10 cellular contexts compared by ENCODE assay signal in the genomic region with DNA sequence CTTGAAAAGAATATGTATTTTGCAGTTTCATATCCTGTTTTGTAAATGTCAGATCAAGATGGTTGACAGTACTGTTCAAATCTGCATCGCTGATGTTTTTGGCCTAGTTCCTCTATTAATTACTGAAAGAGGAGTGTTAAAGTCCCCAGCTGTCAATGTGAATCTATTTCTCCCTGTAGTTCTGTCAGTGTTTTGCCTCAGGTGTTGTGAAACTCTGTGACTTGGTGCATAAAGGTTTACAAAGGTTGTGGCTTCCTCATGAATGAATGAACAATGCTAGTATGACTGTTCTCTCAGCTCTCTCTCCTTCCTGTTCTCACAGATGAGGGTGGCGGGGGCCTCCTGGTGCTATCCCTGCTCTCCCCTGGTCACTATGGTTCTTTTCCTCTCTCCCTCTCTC.
DNase-seq lines count a peak whose midpoint lies in the region; ATAC-seq and TF ChIP-seq lines count a peak whose summit lies in the region.
"Had no signal": no experiment of that assay in that cellular context is flagged by ENCODE, and none has a peak within 500 bp of the region (broad histone marks: within the 10 kb centered on the region; RNA-seq: fewer than 3 reads in every experiment).

No MANE protein-coding gene starts in this region.

- DNase-seq in activated CD8-positive, alpha-beta memory T cell treated with anti-CD3 and anti-CD28 coated beads, Interleukin-2, amount 10 ng/mL, durations not matched to agents 7 days and 5 days: peak; percentile 63
- DNase-seq in activated CD8-positive, alpha-beta memory T cell treated with anti-CD3 and anti-CD28 coated beads, Interleukin-2, amount 50 U/mL, for 48 hours: no peak
- peak; percentile 42 for DNase-seq in activated CD4-positive, alpha-beta memory T cell treated with anti-CD3 and anti-CD28 coated beads, Interleukin-2, amount 10 ng/mL, durations not matched to agents 7 days and 5 days
- DNase-seq in stimulated activated CD8-positive, alpha-beta memory T cell treated with anti-CD3 and anti-CD28 coated beads, Interleukin-7, amount 100 ng/mL, for 48 hours (ENCODE audit: extremely low read depth in 1 of 2, low read depth in 1 of 2): peak; percentile 6 to 29
- DNase-seq in lower lobe of right lung (no peak), osteocyte (ENCODE audit: extremely low spot score, unreplicated experiment) (no peak), testis (no peak)
- DNase-seq: Kasumi-1 had no signal

- H3K9me3 ChIP-seq in lower lobe of right lung: no peaks in the 10 kb centered on the region
- no peaks in the 10 kb centered on the region for H3K9me3 ChIP-seq in testis

- H3K4me1 ChIP-seq in lower lobe of right lung (no peaks in the 10 kb centered on the region), testis (no peaks in the 10 kb centered on the region)

- no peak overlapping the region for H3K27ac ChIP-seq in lower lobe of right lung
- no peak overlapping the region for H3K27ac ChIP-seq in testis

- H3K27ac Mint-ChIP-seq in activated CD8-positive, alpha-beta memory T cell treated with anti-CD3 and anti-CD28 coated beads, Interleukin-2, amount 10 ng/mL, durations not matched to agents 7 days and 5 days: peak overlapping the region; percentile 76
- peak overlapping the region; percentile 58 for H3K27ac Mint-ChIP-seq in activated CD4-positive, alpha-beta memory T cell treated with anti-CD3 and anti-CD28 coated beads, Interleukin-2, amount 10 ng/mL, durations not matched to agents 7 days and 5 days
- H3K27ac Mint-ChIP-seq in osteocyte (ENCODE audit: unreplicated experiment): no peak overlapping the region

- WGBS in testis, 2 donors: 87 to 97% methylated on average over 2 of the region's 2 CpGs

- H3K36me3 Mint-ChIP-seq in activated CD8-positive, alpha-beta memory T cell treated with anti-CD3 and anti-CD28 coated beads, Interleukin-2, amount 10 ng/mL, durations not matched to agents 7 days and 5 days: peaks cover 53% of the 10 kb centered on the region
- H3K36me3 Mint-ChIP-seq in activated CD4-positive, alpha-beta memory T cell treated with anti-CD3 and anti-CD28 coated beads, Interleukin-2, amount 10 ng/mL, durations not matched to agents 7 days and 5 days (ENCODE audit: low read depth): peaks cover 67% of the 10 kb centered on the region
- peaks cover 56% of the 10 kb centered on the region for H3K36me3 Mint-ChIP-seq in osteocyte (ENCODE audit: unreplicated experiment)

- H3K36me3 ChIP-seq in lower lobe of right lung: peaks cover 82% of the 10 kb centered on the region
- H3K36me3 ChIP-seq in testis (ENCODE audit: low read depth, missing control alignments): no peaks in the 10 kb centered on the region

- ATAC-seq in activated CD8-positive, alpha-beta memory T cell treated with anti-CD3 and anti-CD28 coated beads, Interleukin-2, amount 10 ng/mL, durations not matched to agents 7 days and 5 days: peak; percentile 85
- peak; percentile 98 for ATAC-seq in HG03066 (IDR thresholded peaks at IDR 0.05; ENCODE audit: low read depth, unreplicated experiment)
- no peak for ATAC-seq in lower lobe of right lung

- no peaks in the 10 kb centered on the region for H3K27me3 ChIP-seq in lower lobe of right lung (ENCODE audit: low read depth)
- no peaks in the 10 kb centered on the region for H3K27me3 ChIP-seq in testis

- POLR2A ChIA-PET in activated CD4-positive, alpha-beta memory T cell treated with anti-CD3 and anti-CD28 coated beads, Interleukin-2, amount 10 ng/mL, durations not matched to agents 7 days and 5 days (lab: Charles Lee): interaction anchor here (1.1 to 1.5 kb wide), 4 partner anchors 11 to 193 kb away, joined by 3 to 6 read pairs (median 4); partner anchors contain the start of genes CLN5 and MYCBP2

- CTCF ChIA-PET in activated CD8-positive, alpha-beta memory T cell treated with anti-CD3 and anti-CD28 coated beads, Interleukin-2, amount 10 ng/mL, durations not matched to agents 7 days and 5 days (lab: Charles Lee): interaction anchor here (0.9 kb wide), 1 partner anchor 64 kb away, joined by 3 read pairs; no protein-coding TSS in a partner anchor
- CTCF ChIA-PET in activated CD4-positive, alpha-beta memory T cell treated with anti-CD3 and anti-CD28 coated beads, Interleukin-2, amount 10 ng/mL, durations not matched to agents 7 days and 5 days (lab: Charles Lee): interaction anchor here (2.2 kb wide), 1 partner anchor 294 kb away, joined by 6 read pairs; no protein-coding TSS in a partner anchor

- no peak overlapping the region for H3K4me3 Mint-ChIP-seq in activated CD8-positive, alpha-beta memory T cell treated with anti-CD3 and anti-CD28 coated beads, Interleukin-2, amount 10 ng/mL, durations not matched to agents 7 days and 5 days
- H3K4me3 Mint-ChIP-seq in activated CD4-positive, alpha-beta memory T cell treated with anti-CD3 and anti-CD28 coated beads, Interleukin-2, amount 10 ng/mL, durations not matched to agents 7 days and 5 days: no peak overlapping the region
- no peak overlapping the region for H3K4me3 Mint-ChIP-seq in osteocyte (ENCODE audit: unreplicated experiment)
- H3K4me3 Mint-ChIP-seq: brain had no signal

- no peaks in the 10 kb centered on the region for H3K9me3 Mint-ChIP-seq in activated CD8-positive, alpha-beta memory T cell treated with anti-CD3 and anti-CD28 coated beads, Interleukin-2, amount 10 ng/mL, durations not matched to agents 7 days and 5 days (ENCODE audit: low read depth)
- no peaks in the 10 kb centered on the region for H3K9me3 Mint-ChIP-seq in activated CD4-positive, alpha-beta memory T cell treated with anti-CD3 and anti-CD28 coated beads, Interleukin-2, amount 10 ng/mL, durations not matched to agents 7 days and 5 days
- H3K9me3 Mint-ChIP-seq in osteocyte (ENCODE audit: unreplicated experiment): peaks cover 4% of the 10 kb centered on the region
- H3K9me3 Mint-ChIP-seq: brain had no signal

- intact Hi-C loops in lower lobe of right lung (cut with DNase I): no loop called here
- intact Hi-C loops in testis (cut with DNase I; ENCODE audit: low total_unique reads): no loop called here

- H3K4me1 Mint-ChIP-seq in activated CD8-positive, alpha-beta memory T cell treated with anti-CD3 and anti-CD28 coated beads, Interleukin-2, amount 10 ng/mL, durations not matched to agents 7 days and 5 days: peaks cover 18% of the 10 kb centered on the region
- H3K4me1 Mint-ChIP-seq in activated CD4-positive, alpha-beta memory T cell treated with anti-CD3 and anti-CD28 coated beads, Interleukin-2, amount 10 ng/mL, durations not matched to agents 7 days and 5 days: peaks cover 16% of the 10 kb centered on the region
- H3K4me1 Mint-ChIP-seq in osteocyte (ENCODE audit: unreplicated experiment): no peaks in the 10 kb centered on the region
- H3K4me1 Mint-ChIP-seq: brain had no signal

- TF ChIP-seq CTCF in lower lobe of right lung (IDR thresholded peaks at IDR 0.05): no peak
- no peak for TF ChIP-seq CTCF in osteocyte (IDR thresholded peaks at IDR 0.05)
- no peak for TF ChIP-seq CTCF in testis (IDR thresholded peaks at IDR 0.05)

- H3K4me3 ChIP-seq in lower lobe of right lung: no peak overlapping the region
- H3K4me3 ChIP-seq in testis: no peak overlapping the region

- no peaks in the 10 kb centered on the region for H3K27me3 Mint-ChIP-seq in activated CD8-positive, alpha-beta memory T cell treated with anti-CD3 and anti-CD28 coated beads, Interleukin-2, amount 10 ng/mL, durations not matched to agents 7 days and 5 days
- no peaks in the 10 kb centered on the region for H3K27me3 Mint-ChIP-seq in activated CD4-positive, alpha-beta memory T cell treated with anti-CD3 and anti-CD28 coated beads, Interleukin-2, amount 10 ng/mL, durations not matched to agents 7 days and 5 days
- no peaks in the 10 kb centered on the region for H3K27me3 Mint-ChIP-seq in osteocyte (ENCODE audit: unreplicated experiment)
- H3K27me3 Mint-ChIP-seq: brain had no signal

- TF ChIP-seq POLR2A in testis (IDR thresholded peaks at IDR 0.05): no peak

Comparison
In these comparisons a context has a peak if more than half of its experiments do, and no peak if none do; other contexts are left out.
1. DNase-seq: peak in activated CD8-positive, alpha-beta memory T cell treated with anti-CD3 and anti-CD28 coated beads, Interleukin-2, amount 10 ng/mL, durations not matched to agents 7 days and 5 days (single experiment), activated CD4-positive, alpha-beta memory T cell treated with anti-CD3 and anti-CD28 coated beads, Interleukin-2, amount 10 ng/mL, durations not matched to agents 7 days and 5 days (single experiment) and stimulated activated CD8-positive, alpha-beta memory T cell treated with anti-CD3 and anti-CD28 coated beads, Interleukin-7, amount 100 ng/mL, for 48 hours (2 of 2); none in activated CD8-positive, alpha-beta memory T cell treated with anti-CD3 and anti-CD28 coated beads, Interleukin-2, amount 50 U/mL, for 48 hours (single experiment), lower lobe of right lung (single experiment), osteocyte (single experiment) and testis (single experiment).
2. ATAC-seq: peak in activated CD8-positive, alpha-beta memory T cell treated with anti-CD3 and anti-CD28 coated beads, Interleukin-2, amount 10 ng/mL, durations not matched to agents 7 days and 5 days (single experiment) and HG03066 (single experiment); none in lower lobe of right lung (0 of 2).